1 cellular context compared by ENCODE assay signal in genomic region chr15:77224352-77224751, GRCh38.
TF ChIP-seq lines count a peak whose summit lies in the region.

No MANE protein-coding gene starts in this region.

TF ChIP-seq in IMR-90, 13 proteins besides CTCF, POLR2A, EP300 and RAD21 (continued from another document):
- TF ChIP-seq RCOR1 (IDR thresholded peaks at IDR 0.05; ENCODE audit: insufficient replicate concordance, low read length) (no peak), MXI1 (IDR thresholded peaks at IDR 0.05; ENCODE audit: borderline replicate concordance, low read depth, low read length) (no peak), RFX5 (IDR thresholded peaks at IDR 0.05; ENCODE audit: low read depth, low read length) (no peak), MAFK (IDR thresholded peaks at IDR 0.05; ENCODE audit: low read depth, low read length) (no peak), BHLHE40 (IDR thresholded peaks at IDR 0.05; ENCODE audit: low read depth, low read length) (no peak), FOS (IDR thresholded peaks at IDR 0.05; ENCODE audit: low read depth, low read length) (no peak), MAZ (IDR thresholded peaks at IDR 0.05; ENCODE audit: borderline replicate concordance, low read depth, low read length) (no peak), CHD1 (IDR thresholded peaks at IDR 0.05; ENCODE audit: low read depth, low read length) (no peak), USF2 (IDR thresholded peaks at IDR 0.05; ENCODE audit: low read depth, low read length) (no peak), CEBPB (IDR thresholded peaks at IDR 0.05; ENCODE audit: low read depth, low read length) (no peak)
